Comparison of ENCODE assay signal across 1 cellular context in genomic region chr2:67846341-67847070, GRCh38.
TF ChIP-seq lines count a peak whose summit lies in the region.

No MANE protein-coding gene starts in this region.

TF ChIP-seq in HepG2, 621 proteins besides CTCF, POLR2A, EP300 and RAD21 (continued from another document):
- TF ChIP-seq HNF1B (CRISPR knock-in tag; IDR thresholded peaks at IDR 0.05), result peak; percentile 63; the same call in 1 of the 2 replicates
- 0 out of 2 replicates have a peak, but pooled peaks have one; percentile 32 for TF ChIP-seq ZFP1 (CRISPR knock-in tag; IDR thresholded peaks at IDR 0.05)
- TF ChIP-seq CREB1 (IDR thresholded peaks at IDR 0.05), result no peak
- TF ChIP-seq CREB1 (CRISPR knock-in tag; IDR thresholded peaks at IDR 0.05), result no peak; the same call in none of the 2 replicates
- no peak for TF ChIP-seq JDP2 (CRISPR knock-in tag; IDR thresholded peaks at IDR 0.05; ENCODE audit: borderline replicate concordance)
- TF ChIP-seq, protein P1, sequence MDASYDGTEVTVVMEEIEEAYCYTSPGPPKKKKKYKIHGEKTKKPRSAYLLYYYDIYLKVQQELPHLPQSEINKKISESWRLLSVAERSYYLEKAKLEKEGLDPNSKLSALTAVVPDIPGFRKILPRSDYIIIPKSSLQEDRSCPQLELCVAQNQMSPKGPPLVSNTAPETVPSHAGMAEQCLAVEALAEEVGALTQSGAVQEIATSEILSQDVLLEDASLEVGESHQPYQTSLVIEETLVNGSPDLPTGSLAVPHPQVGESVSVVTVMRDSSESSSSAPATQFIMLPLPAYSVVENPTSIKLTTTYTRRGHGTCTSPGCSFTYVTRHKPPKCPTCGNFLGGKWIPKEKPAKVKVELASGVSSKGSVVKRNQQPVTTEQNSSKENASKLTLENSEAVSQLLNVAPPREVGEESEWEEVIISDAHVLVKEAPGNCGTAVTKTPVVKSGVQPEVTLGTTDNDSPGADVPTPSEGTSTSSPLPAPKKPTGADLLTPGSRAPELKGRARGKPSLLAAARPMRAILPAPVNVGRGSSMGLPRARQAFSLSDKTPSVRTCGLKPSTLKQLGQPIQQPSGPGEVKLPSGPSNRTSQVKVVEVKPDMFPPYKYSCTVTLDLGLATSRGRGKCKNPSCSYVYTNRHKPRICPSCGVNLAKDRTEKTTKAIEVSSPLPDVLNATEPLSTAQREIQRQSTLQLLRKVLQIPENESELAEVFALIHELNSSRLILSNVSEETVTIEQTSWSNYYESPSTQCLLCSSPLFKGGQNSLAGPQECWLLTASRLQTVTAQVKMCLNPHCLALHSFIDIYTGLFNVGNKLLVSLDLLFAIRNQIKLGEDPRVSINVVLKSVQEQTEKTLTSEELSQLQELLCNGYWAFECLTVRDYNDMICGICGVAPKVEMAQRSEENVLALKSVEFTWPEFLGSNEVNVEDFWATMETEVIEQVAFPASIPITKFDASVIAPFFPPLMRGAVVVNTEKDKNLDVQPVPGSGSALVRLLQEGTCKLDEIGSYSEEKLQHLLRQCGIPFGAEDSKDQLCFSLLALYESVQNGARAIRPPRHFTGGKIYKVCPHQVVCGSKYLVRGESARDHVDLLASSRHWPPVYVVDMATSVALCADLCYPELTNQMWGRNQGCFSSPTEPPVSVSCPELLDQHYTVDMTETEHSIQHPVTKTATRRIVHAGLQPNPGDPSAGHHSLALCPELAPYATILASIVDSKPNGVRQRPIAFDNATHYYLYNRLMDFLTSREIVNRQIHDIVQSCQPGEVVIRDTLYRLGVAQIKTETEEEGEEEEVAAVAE (CRISPR knock-in tag; IDR thresholded peaks at IDR 0.05; ENCODE audit: borderline replicate concordance), result peak; percentile 69; the same call in 1 of the 2 replicates
- TF ChIP-seq XRCC5 (optimal IDR thresholded peaks at IDR 0.05; ENCODE audit: low read length), result peak; percentile 78
- no peak for TF ChIP-seq NR2F2 (IDR thresholded peaks at IDR 0.05; ENCODE audit: borderline replicate concordance, low read depth)
- TF ChIP-seq ZNF878 (CRISPR knock-in tag; IDR thresholded peaks at IDR 0.05), result 0 out of 2 replicates have a peak, but pooled peaks have one; percentile 39
- TF ChIP-seq CBX5 (CRISPR knock-in tag; IDR thresholded peaks at IDR 0.05; ENCODE audit: borderline replicate concordance), result peak; percentile 59; the same call in 1 of the 2 replicates
- TF ChIP-seq ZNF572 (CRISPR knock-in tag; IDR thresholded peaks at IDR 0.05), result peak; percentile 86; the same call in 1 of the 2 replicates
- no peak for TF ChIP-seq ZNF615 (CRISPR knock-in tag; IDR thresholded peaks at IDR 0.05; ENCODE audit: borderline replicate concordance)
- peak; percentile 59; the same call in 1 of the 2 replicates for TF ChIP-seq KDM3A (CRISPR knock-in tag; IDR thresholded peaks at IDR 0.05; ENCODE audit: low read depth)
- peak; percentile 45; the same call in 1 of the 2 replicates for TF ChIP-seq PHF21A (CRISPR knock-in tag; IDR thresholded peaks at IDR 0.05)
- TF ChIP-seq PPARG (CRISPR knock-in tag; conservative IDR thresholded peaks at IDR 0.05), result peak; percentile 18; the same call in 1 of the 2 replicates
- TF ChIP-seq KDM5A (IDR thresholded peaks at IDR 0.05; ENCODE audit: borderline replicate concordance, low read length), result no peak
- TF ChIP-seq TEAD3 (CRISPR knock-in tag; optimal IDR thresholded peaks at IDR 0.05; ENCODE audit: borderline replicate concordance), result peak; percentile 69
- TF ChIP-seq KLF6 (CRISPR knock-in tag; IDR thresholded peaks at IDR 0.05), result no peak
- no peak for TF ChIP-seq HNF1A (IDR thresholded peaks at IDR 0.05; ENCODE audit: low read depth)
- no peak for TF ChIP-seq HNF1A (CRISPR knock-in tag; IDR thresholded peaks at IDR 0.05; ENCODE audit: borderline replicate concordance)
- no peak for TF ChIP-seq AKAP8 (CRISPR knock-in tag; IDR thresholded peaks at IDR 0.05)
- TF ChIP-seq SNAPC4 (CRISPR knock-in tag; IDR thresholded peaks at IDR 0.05), result 0 out of 2 replicates have a peak, but pooled peaks have one; percentile 50
- no peak for TF ChIP-seq FOXM1 (CRISPR knock-in tag; IDR thresholded peaks at IDR 0.05)
- TF ChIP-seq ZNF747 (CRISPR knock-in tag; IDR thresholded peaks at IDR 0.05; ENCODE audit: borderline replicate concordance), result peak; percentile 40; the same call in 1 of the 2 replicates
- TF ChIP-seq TOE1 (CRISPR knock-in tag; IDR thresholded peaks at IDR 0.05), result no peak
- TF ChIP-seq ZNF44 (CRISPR knock-in tag; IDR thresholded peaks at IDR 0.05), result peak; percentile 85; the same call in 1 of the 2 replicates
- TF ChIP-seq ZNF646 (CRISPR knock-in tag; IDR thresholded peaks at IDR 0.05), result no peak
- no peak for TF ChIP-seq SOX6 (IDR thresholded peaks at IDR 0.05)
- peak; percentile 81 for TF ChIP-seq SOX6 (CRISPR knock-in tag; IDR thresholded peaks at IDR 0.05)
- TF ChIP-seq, protein P2, sequence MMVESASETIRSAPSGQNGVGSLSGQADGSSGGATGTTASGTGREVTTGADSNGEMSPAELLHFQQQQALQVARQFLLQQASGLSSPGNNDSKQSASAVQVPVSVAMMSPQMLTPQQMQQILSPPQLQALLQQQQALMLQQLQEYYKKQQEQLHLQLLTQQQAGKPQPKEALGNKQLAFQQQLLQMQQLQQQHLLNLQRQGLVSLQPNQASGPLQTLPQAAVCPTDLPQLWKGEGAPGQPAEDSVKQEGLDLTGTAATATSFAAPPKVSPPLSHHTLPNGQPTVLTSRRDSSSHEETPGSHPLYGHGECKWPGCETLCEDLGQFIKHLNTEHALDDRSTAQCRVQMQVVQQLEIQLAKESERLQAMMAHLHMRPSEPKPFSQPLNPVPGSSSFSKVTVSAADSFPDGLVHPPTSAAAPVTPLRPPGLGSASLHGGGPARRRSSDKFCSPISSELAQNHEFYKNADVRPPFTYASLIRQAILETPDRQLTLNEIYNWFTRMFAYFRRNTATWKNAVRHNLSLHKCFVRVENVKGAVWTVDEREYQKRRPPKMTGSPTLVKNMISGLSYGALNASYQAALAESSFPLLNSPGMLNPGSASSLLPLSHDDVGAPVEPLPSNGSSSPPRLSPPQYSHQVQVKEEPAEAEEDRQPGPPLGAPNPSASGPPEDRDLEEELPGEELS (CRISPR knock-in tag; IDR thresholded peaks at IDR 0.05), result peak; percentile 52; the same call in 1 of the 2 replicates
- 0 out of 2 replicates have a peak, but pooled peaks have one; percentile 27 for TF ChIP-seq ETV5 (CRISPR knock-in tag; IDR thresholded peaks at IDR 0.05; ENCODE audit: borderline replicate concordance)
- TF ChIP-seq MIER2 (CRISPR knock-in tag; IDR thresholded peaks at IDR 0.05), result 0 out of 2 replicates have a peak, but pooled peaks have one; percentile 30
- 0 out of 2 replicates have a peak, but pooled peaks have one; percentile 61 for TF ChIP-seq CCDC6 (CRISPR knock-in tag; IDR thresholded peaks at IDR 0.05)
